10 cellular contexts compared by ENCODE assay signal in the genomic region with DNA sequence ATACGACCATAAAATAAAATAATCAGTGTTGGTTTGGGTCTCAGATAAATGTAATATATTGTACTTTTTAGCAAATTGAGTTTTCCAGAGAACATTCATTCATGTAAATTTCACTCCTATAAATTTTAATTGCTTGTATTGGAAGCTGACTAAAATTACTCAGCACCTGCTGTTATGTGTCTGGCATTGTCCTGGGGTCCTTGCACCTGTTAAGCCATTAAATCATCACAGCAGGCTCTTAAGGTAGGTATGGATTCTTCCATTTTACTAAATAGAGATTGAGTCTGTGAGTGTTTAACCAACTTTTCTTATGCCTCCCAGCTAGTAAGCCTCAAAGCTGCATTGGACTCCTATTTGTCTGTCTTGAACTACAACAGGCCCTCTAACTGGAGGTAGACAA.
DNase-seq lines count a peak whose midpoint lies in the region; ATAC-seq and TF ChIP-seq lines count a peak whose summit lies in the region.
"Had no signal": no experiment of that assay in that cellular context is flagged by ENCODE, and none has a peak within 500 bp of the region (broad histone marks: within the 10 kb centered on the region; RNA-seq: fewer than 3 reads in every experiment).

No MANE protein-coding gene starts in this region.

- no peak for DNase-seq in T-helper 1 cell
- DNase-seq in fibroblast of the aortic adventitia (ENCODE audit: low read depth): no peak
- DNase-seq in stimulated activated naive CD8-positive, alpha-beta T cell treated with anti-CD3 and anti-CD28 coated beads, Interleukin-15, amount 100 ng/mL, for 72 hours: no peak
- DNase-seq in GM23338 (ENCODE audit: low spot score): no peak
- no peak for DNase-seq in cerebellar cortex (ENCODE audit: low spot score)
- no peak for DNase-seq in MG63
- DNase-seq: activated CD8-positive, alpha-beta memory T cell treated with anti-CD3 and anti-CD28 coated beads, Interleukin-2, amount 50 U/mL, for 48 hours; NCI-H510A had no signal

- no peak for ATAC-seq in stimulated activated naive CD8-positive, alpha-beta T cell treated with anti-CD3 and anti-CD28 coated beads, Interleukin-15, amount 100 ng/mL, for 72 hours
- no peak for ATAC-seq in GM23338

- H2AFZ ChIP-seq in OCI-LY3 (ENCODE audit: low read depth, low read length) (no peak overlapping the region), GM23338 (no peak overlapping the region)

- H3F3A ChIP-seq in GM23338 (replicated peaks; ENCODE audit: low read depth): no peaks in the 10 kb centered on the region

- no peaks in the 10 kb centered on the region for H3K9me3 Mint-ChIP-seq in T-helper 1 cell treated with Interleukin-12 subunit alpha and Interleukin-12 subunit beta and Interleukin-4 antibody, amounts not matched to agents 30 μg/mL and 1 μg/mL, for 36 hours
- H3K9me3 Mint-ChIP-seq in stimulated activated naive CD8-positive, alpha-beta T cell treated with anti-CD3 and anti-CD28 coated beads, Interleukin-15, amount 100 ng/mL, for 72 hours: no peaks in the 10 kb centered on the region
- H3K9me3 Mint-ChIP-seq in GM23338: no peaks in the 10 kb centered on the region

- H3K27ac ChIP-seq in OCI-LY3 (ENCODE audit: low read length) (no peak overlapping the region), GM23338 (ENCODE audit: low read depth) (no peak overlapping the region)

- H3K4me1 ChIP-seq in OCI-LY3 (ENCODE audit: low read length): peaks cover 7% of the 10 kb centered on the region
- H3K4me1 ChIP-seq in GM23338 (ENCODE audit: insufficient read depth): no peaks in the 10 kb centered on the region; the same call in 1 of the 2 replicates

- no peaks in the 10 kb centered on the region for H3K27me3 Mint-ChIP-seq in T-helper 1 cell treated with Interleukin-12 subunit alpha and Interleukin-12 subunit beta and Interleukin-4 antibody, amounts not matched to agents 30 μg/mL and 1 μg/mL, for 36 hours (ENCODE audit: low read depth)
- H3K27me3 Mint-ChIP-seq in stimulated activated naive CD8-positive, alpha-beta T cell treated with anti-CD3 and anti-CD28 coated beads, Interleukin-15, amount 100 ng/mL, for 72 hours: no peaks in the 10 kb centered on the region
- H3K27me3 Mint-ChIP-seq in GM23338 (ENCODE audit: insufficient read depth, low read depth, poor library complexity): peaks cover 2% of the 10 kb centered on the region

- peaks cover 19% of the 10 kb centered on the region for H3K36me3 Mint-ChIP-seq in T-helper 1 cell treated with Interleukin-12 subunit alpha and Interleukin-12 subunit beta and Interleukin-4 antibody, amounts not matched to agents 30 μg/mL and 1 μg/mL, for 36 hours (ENCODE audit: low read depth)
- H3K36me3 Mint-ChIP-seq in GM23338 (ENCODE audit: low read depth): no peaks in the 10 kb centered on the region

- H3K27me3 ChIP-seq in OCI-LY3 (ENCODE audit: low read depth, low read length) (no peaks in the 10 kb centered on the region), GM23338 (ENCODE audit: insufficient read depth) (no peaks in the 10 kb centered on the region), MG63 (no peaks in the 10 kb centered on the region)

- H3K9me3 ChIP-seq in OCI-LY3 (ENCODE audit: insufficient read depth, low read length) (no peaks in the 10 kb centered on the region), MG63 (no peaks in the 10 kb centered on the region)

- H4K20me1 ChIP-seq in OCI-LY3 (ENCODE audit: insufficient read depth, low read length) (no peaks in the 10 kb centered on the region), GM23338 (replicated peaks; ENCODE audit: insufficient read depth) (no peaks in the 10 kb centered on the region; the same call in 1 of the 2 replicates)

- H3K4me3 ChIP-seq in OCI-LY3 (ENCODE audit: low read length): no peak overlapping the region
- peak overlapping the region; percentile 55 for H3K4me3 ChIP-seq in fibroblast of the aortic adventitia (ENCODE audit: low read depth, low read length)
- H3K4me3 ChIP-seq in GM23338: no peak overlapping the region
- no peak overlapping the region for H3K4me3 ChIP-seq in MG63

- H3K27ac Mint-ChIP-seq in T-helper 1 cell treated with Interleukin-12 subunit alpha and Interleukin-12 subunit beta and Interleukin-4 antibody, amounts not matched to agents 30 μg/mL and 1 μg/mL, for 36 hours: no peak overlapping the region
- H3K27ac Mint-ChIP-seq in stimulated activated naive CD8-positive, alpha-beta T cell treated with anti-CD3 and anti-CD28 coated beads, Interleukin-15, amount 100 ng/mL, for 72 hours: no peak overlapping the region
- no peak overlapping the region for H3K27ac Mint-ChIP-seq in GM23338

- H3K79me2 ChIP-seq in OCI-LY3 (ENCODE audit: low read length) (0 out of 2 replicates have a peak, but pooled peaks cover 3% of the 10 kb centered on the region), GM23338 (replicated peaks; ENCODE audit: insufficient read depth) (peaks cover 85% of the 10 kb centered on the region)

- H3K4me1 Mint-ChIP-seq in T-helper 1 cell treated with Interleukin-12 subunit alpha and Interleukin-12 subunit beta and Interleukin-4 antibody, amounts not matched to agents 30 μg/mL and 1 μg/mL, for 36 hours (ENCODE audit: low read depth): peaks cover 56% of the 10 kb centered on the region
- H3K4me1 Mint-ChIP-seq in stimulated activated naive CD8-positive, alpha-beta T cell treated with anti-CD3 and anti-CD28 coated beads, Interleukin-15, amount 100 ng/mL, for 72 hours: peaks cover 73% of the 10 kb centered on the region
- peaks cover 34% of the 10 kb centered on the region for H3K4me1 Mint-ChIP-seq in GM23338

- H3K4me2 ChIP-seq in OCI-LY3 (ENCODE audit: low read length) (0 out of 2 replicates have a peak overlapping the region, but pooled peaks have one; percentile 70), GM23338 (no peak overlapping the region)

- H3K36me3 ChIP-seq in OCI-LY3 (replicated peaks; ENCODE audit: low read depth, low read length) (no peaks in the 10 kb centered on the region), GM23338 (ENCODE audit: insufficient read depth) (no peaks in the 10 kb centered on the region), MG63 (no peaks in the 10 kb centered on the region)

- no peaks in the 10 kb centered on the region for H3K9me2 ChIP-seq in GM23338 (ENCODE audit: insufficient read depth)

- H3K9ac ChIP-seq in OCI-LY3 (ENCODE audit: low read length): no peak overlapping the region

- peak overlapping the region; percentile 76 for H3K4me3 Mint-ChIP-seq in T-helper 1 cell treated with Interleukin-12 subunit alpha and Interleukin-12 subunit beta and Interleukin-4 antibody, amounts not matched to agents 30 μg/mL and 1 μg/mL, for 36 hours
- peak overlapping the region; percentile 76 to 91 for H3K4me3 Mint-ChIP-seq in stimulated activated naive CD8-positive, alpha-beta T cell treated with anti-CD3 and anti-CD28 coated beads, Interleukin-15, amount 100 ng/mL, for 72 hours
- H3K4me3 Mint-ChIP-seq in GM23338: no peak overlapping the region

- TF ChIP-seq CTCF in OCI-LY3 (IDR thresholded peaks at IDR 0.05; ENCODE audit: low read depth, low read length) (no peak), fibroblast of the aortic adventitia (IDR thresholded peaks at IDR 0.05; ENCODE audit: insufficient read depth, low read length) (no peak), GM23338 (conservative IDR thresholded peaks at IDR 0.05; ENCODE audit: low read depth in 2 of 2) (no peak)

TF ChIP-seq in GM23338, 12 proteins besides CTCF, POLR2A, EP300 and RAD21 (continues in another document):
- TF ChIP-seq NANOG (IDR thresholded peaks at IDR 0.05; ENCODE audit: borderline replicate concordance) (no peak), STAT1 (IDR thresholded peaks at IDR 0.05; ENCODE audit: unreplicated experiment) (no peak), ZNF331 (CRISPR knock-in tag; IDR thresholded peaks at IDR 0.05; ENCODE audit: low read depth) (no peak), JUNB (IDR thresholded peaks at IDR 0.05; ENCODE audit: unreplicated experiment) (no peak)
- TF ChIP-seq, protein P1, sequence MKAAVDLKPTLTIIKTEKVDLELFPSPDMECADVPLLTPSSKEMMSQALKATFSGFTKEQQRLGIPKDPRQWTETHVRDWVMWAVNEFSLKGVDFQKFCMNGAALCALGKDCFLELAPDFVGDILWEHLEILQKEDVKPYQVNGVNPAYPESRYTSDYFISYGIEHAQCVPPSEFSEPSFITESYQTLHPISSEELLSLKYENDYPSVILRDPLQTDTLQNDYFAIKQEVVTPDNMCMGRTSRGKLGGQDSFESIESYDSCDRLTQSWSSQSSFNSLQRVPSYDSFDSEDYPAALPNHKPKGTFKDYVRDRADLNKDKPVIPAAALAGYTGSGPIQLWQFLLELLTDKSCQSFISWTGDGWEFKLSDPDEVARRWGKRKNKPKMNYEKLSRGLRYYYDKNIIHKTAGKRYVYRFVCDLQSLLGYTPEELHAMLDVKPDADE (IDR thresholded peaks at IDR 0.05): no peak
